Comparison of ENCODE assay signal across 1 cellular context in genomic region chr14:64942531-64943111, GRCh38.
A peak's percentile ranks its signal among the peaks of the same experiment; 100 is the strongest.
TF ChIP-seq lines count a peak whose summit lies in the region.

Gene GPX2 (minus strand): TSS chr14:64942745. CDS start chr14:64942726, 19 bp downstream.

TF ChIP-seq in HepG2, 621 proteins besides CTCF, POLR2A, EP300 and RAD21 (continued from another document and continues in another):
- TF ChIP-seq, protein P1, sequence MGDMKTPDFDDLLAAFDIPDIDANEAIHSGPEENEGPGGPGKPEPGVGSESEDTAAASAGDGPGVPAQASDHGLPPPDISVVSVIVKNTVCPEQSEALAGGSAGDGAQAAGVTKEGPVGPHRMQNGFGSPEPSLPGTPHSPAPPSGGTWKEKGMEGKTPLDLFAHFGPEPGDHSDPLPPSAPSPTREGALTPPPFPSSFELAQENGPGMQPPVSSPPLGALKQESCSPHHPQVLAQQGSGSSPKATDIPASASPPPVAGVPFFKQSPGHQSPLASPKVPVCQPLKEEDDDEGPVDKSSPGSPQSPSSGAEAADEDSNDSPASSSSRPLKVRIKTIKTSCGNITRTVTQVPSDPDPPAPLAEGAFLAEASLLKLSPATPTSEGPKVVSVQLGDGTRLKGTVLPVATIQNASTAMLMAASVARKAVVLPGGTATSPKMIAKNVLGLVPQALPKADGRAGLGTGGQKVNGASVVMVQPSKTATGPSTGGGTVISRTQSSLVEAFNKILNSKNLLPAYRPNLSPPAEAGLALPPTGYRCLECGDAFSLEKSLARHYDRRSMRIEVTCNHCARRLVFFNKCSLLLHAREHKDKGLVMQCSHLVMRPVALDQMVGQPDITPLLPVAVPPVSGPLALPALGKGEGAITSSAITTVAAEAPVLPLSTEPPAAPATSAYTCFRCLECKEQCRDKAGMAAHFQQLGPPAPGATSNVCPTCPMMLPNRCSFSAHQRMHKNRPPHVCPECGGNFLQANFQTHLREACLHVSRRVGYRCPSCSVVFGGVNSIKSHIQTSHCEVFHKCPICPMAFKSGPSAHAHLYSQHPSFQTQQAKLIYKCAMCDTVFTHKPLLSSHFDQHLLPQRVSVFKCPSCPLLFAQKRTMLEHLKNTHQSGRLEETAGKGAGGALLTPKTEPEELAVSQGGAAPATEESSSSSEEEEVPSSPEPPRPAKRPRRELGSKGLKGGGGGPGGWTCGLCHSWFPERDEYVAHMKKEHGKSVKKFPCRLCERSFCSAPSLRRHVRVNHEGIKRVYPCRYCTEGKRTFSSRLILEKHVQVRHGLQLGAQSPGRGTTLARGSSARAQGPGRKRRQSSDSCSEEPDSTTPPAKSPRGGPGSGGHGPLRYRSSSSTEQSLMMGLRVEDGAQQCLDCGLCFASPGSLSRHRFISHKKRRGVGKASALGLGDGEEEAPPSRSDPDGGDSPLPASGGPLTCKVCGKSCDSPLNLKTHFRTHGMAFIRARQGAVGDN (CRISPR knock-in tag; IDR thresholded peaks at IDR 0.05) = peak; percentile 75
- TF ChIP-seq RCOR2 (CRISPR knock-in tag; IDR thresholded peaks at IDR 0.05) (peak; percentile 89), ERF (CRISPR knock-in tag; IDR thresholded peaks at IDR 0.05) (peak; percentile 77; the same call in 1 of the 2 replicates), ZNF772 (CRISPR knock-in tag; IDR thresholded peaks at IDR 0.05) (0 out of 2 replicates have a peak, but pooled peaks have one; percentile 46), ZFP36 (IDR thresholded peaks at IDR 0.05; ENCODE audit: borderline replicate concordance, low read depth, low read length, partially characterized antibody) (no peak), TAF1 (CRISPR knock-in tag; IDR thresholded peaks at IDR 0.05) (peak; percentile 90), KMT2B (CRISPR knock-in tag; IDR thresholded peaks at IDR 0.05) (peak; percentile 37; the same call in 1 of the 2 replicates), ZNF749 (CRISPR knock-in tag; IDR thresholded peaks at IDR 0.05; ENCODE audit: borderline replicate concordance) (peak; percentile 14; the same call in 1 of the 2 replicates), GFI1 (CRISPR knock-in tag; IDR thresholded peaks at IDR 0.05; ENCODE audit: borderline replicate concordance) (peak; percentile 76), POLR2G (IDR thresholded peaks at IDR 0.05; ENCODE audit: low read depth, low read length) (peak; percentile 99), KDM3A (CRISPR knock-in tag; IDR thresholded peaks at IDR 0.05; ENCODE audit: low read depth) (no peak), ZNF121 (CRISPR knock-in tag; IDR thresholded peaks at IDR 0.05) (no peak), MXD1 (CRISPR knock-in tag; IDR thresholded peaks at IDR 0.05) (no peak), ZNF556 (CRISPR knock-in tag; IDR thresholded peaks at IDR 0.05; ENCODE audit: borderline replicate concordance) (no peak), HHEX (CRISPR knock-in tag; IDR thresholded peaks at IDR 0.05) (no peak), GZF1 (CRISPR knock-in tag; IDR thresholded peaks at IDR 0.05) (no peak), ZNF101 (CRISPR knock-in tag; IDR thresholded peaks at IDR 0.05; ENCODE audit: borderline replicate concordance, low read depth) (no peak), ZFP1 (CRISPR knock-in tag; IDR thresholded peaks at IDR 0.05) (peak; percentile 44; the same call in 1 of the 2 replicates), ZNF792 (CRISPR knock-in tag; IDR thresholded peaks at IDR 0.05) (peak; percentile 53; the same call in 1 of the 2 replicates), ZBTB2 (CRISPR knock-in tag; IDR thresholded peaks at IDR 0.05; ENCODE audit: low read depth) (no peak), MAFG (CRISPR knock-in tag; IDR thresholded peaks at IDR 0.05) (no peak), ZBTB7A (CRISPR knock-in tag; IDR thresholded peaks at IDR 0.05) (no peak), CAMTA2 (CRISPR knock-in tag; IDR thresholded peaks at IDR 0.05; ENCODE audit: borderline replicate concordance) (no peak), BRF2 (CRISPR knock-in tag; IDR thresholded peaks at IDR 0.05) (no peak), SAP130 (CRISPR knock-in tag; IDR thresholded peaks at IDR 0.05; ENCODE audit: low read depth) (peak; percentile 86), THAP11 (CRISPR knock-in tag; IDR thresholded peaks at IDR 0.05) (peak; percentile 67; the same call in 1 of the 2 replicates), ZNF720 (CRISPR knock-in tag; IDR thresholded peaks at IDR 0.05) (no peak), IRX3 (CRISPR knock-in tag; IDR thresholded peaks at IDR 0.05; ENCODE audit: borderline replicate concordance, low read depth) (no peak), HMGA1 (CRISPR knock-in tag; conservative IDR thresholded peaks at IDR 0.05) (no peak), ZNF574 (CRISPR knock-in tag; IDR thresholded peaks at IDR 0.05) (peak; percentile 46; the same call in 1 of the 2 replicates), ZNF276 (CRISPR knock-in tag; IDR thresholded peaks at IDR 0.05; ENCODE audit: low read depth) (no peak), ZFP36L1 (CRISPR knock-in tag; IDR thresholded peaks at IDR 0.05) (no peak), MED13 (CRISPR knock-in tag; IDR thresholded peaks at IDR 0.05) (peak; percentile 81), ZMYM2 (CRISPR knock-in tag; IDR thresholded peaks at IDR 0.05) (no peak), LBX2 (CRISPR knock-in tag; IDR thresholded peaks at IDR 0.05; ENCODE audit: borderline replicate concordance) (no peak), ZNF367 (CRISPR knock-in tag; IDR thresholded peaks at IDR 0.05; ENCODE audit: borderline replicate concordance) (no peak), DDIT3 (CRISPR knock-in tag; IDR thresholded peaks at IDR 0.05) (no peak), USF2 (IDR thresholded peaks at IDR 0.05; ENCODE audit: low read depth, low read length) (no peak), USF2 (CRISPR knock-in tag; IDR thresholded peaks at IDR 0.05; ENCODE audit: borderline replicate concordance) (no peak), GPN1 (CRISPR knock-in tag; IDR thresholded peaks at IDR 0.05; ENCODE audit: borderline replicate concordance) (no peak), MXD4 (CRISPR knock-in tag; IDR thresholded peaks at IDR 0.05) (no peak)
- TF ChIP-seq, protein P2, sequence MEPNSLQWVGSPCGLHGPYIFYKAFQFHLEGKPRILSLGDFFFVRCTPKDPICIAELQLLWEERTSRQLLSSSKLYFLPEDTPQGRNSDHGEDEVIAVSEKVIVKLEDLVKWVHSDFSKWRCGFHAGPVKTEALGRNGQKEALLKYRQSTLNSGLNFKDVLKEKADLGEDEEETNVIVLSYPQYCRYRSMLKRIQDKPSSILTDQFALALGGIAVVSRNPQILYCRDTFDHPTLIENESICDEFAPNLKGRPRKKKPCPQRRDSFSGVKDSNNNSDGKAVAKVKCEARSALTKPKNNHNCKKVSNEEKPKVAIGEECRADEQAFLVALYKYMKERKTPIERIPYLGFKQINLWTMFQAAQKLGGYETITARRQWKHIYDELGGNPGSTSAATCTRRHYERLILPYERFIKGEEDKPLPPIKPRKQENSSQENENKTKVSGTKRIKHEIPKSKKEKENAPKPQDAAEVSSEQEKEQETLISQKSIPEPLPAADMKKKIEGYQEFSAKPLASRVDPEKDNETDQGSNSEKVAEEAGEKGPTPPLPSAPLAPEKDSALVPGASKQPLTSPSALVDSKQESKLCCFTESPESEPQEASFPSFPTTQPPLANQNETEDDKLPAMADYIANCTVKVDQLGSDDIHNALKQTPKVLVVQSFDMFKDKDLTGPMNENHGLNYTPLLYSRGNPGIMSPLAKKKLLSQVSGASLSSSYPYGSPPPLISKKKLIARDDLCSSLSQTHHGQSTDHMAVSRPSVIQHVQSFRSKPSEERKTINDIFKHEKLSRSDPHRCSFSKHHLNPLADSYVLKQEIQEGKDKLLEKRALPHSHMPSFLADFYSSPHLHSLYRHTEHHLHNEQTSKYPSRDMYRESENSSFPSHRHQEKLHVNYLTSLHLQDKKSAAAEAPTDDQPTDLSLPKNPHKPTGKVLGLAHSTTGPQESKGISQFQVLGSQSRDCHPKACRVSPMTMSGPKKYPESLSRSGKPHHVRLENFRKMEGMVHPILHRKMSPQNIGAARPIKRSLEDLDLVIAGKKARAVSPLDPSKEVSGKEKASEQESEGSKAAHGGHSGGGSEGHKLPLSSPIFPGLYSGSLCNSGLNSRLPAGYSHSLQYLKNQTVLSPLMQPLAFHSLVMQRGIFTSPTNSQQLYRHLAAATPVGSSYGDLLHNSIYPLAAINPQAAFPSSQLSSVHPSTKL (CRISPR knock-in tag; IDR thresholded peaks at IDR 0.05) = peak; percentile 85
- TF ChIP-seq, protein P3, sequence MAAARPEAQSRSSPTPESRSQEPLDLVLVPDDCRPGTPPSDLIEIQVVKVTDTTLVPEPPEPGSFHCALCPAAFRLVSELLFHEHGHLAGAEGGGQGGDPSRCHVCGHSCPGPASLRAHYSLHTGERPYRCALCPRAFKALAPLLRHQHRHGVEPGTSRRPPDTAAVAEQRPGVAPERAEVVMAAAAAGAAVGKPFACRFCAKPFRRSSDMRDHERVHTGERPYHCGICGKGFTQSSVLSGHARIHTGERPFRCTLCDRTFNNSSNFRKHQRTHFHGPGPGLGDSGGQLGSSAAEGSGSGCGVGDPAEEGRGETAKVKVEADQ (CRISPR knock-in tag; IDR thresholded peaks at IDR 0.05; ENCODE audit: borderline replicate concordance) = no peak
